ENCODE assay signal across 9 cellular contexts in the genomic region with DNA sequence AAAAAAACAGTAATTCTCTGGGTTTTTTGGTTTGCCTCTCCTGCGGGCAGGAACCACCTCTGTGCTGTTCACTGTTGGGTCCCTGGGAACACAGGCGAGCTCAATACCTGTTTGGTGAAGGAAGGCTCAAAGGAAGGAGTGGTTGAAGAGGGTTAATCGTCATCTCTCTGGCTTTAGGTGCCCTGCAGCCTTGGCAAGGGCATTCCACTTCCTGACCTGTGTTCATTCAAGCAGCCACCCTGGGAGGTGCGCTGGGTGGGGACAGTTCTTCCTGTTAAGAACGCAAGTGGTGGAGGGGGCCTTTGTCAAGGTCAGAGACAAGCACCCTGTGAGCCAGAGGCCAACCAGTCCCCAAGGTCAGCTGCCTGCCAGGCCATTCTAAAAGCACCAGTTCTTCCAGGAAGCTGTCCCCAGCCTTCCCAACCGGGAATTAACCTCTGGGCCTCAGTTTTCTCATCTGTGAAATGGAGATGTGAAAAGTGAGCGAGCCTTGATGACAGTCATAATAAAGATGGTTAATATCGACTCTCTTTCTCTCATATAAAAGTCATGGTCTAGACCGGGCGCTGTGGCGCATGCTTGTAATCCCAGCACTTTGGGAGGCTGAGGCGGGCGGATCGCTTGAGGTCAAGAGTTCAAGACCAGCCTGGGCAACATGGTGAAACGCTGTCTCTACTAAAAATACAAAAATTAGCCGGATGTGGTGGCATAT. TPM values are rescaled to one million over a fixed set of nuclear protein-coding genes. Genes with fewer than 3 reads are reported as not detected.
DNase-seq lines count a peak whose midpoint lies in the region; ATAC-seq, FAIRE-seq and TF ChIP-seq lines count a peak whose summit lies in the region.
"Had no signal": no experiment of that assay in that cellular context is flagged by ENCODE, and none has a peak within 500 bp of the region (broad histone marks: within the 10 kb centered on the region; RNA-seq: fewer than 3 reads in every experiment).

No MANE protein-coding gene starts in this region.

- peak overlapping the region; percentile 67 for H3K27ac ChIP-seq in colonic mucosa
- H3K27ac ChIP-seq in pancreas: peak overlapping the region in 3 of 4 donors; percentile 1 to 18 (median 15)

- peak; percentile 14 to 53 (median 41) for ATAC-seq in pancreas
- no peak for ATAC-seq in GM21447 (IDR thresholded peaks at IDR 0.05; ENCODE audit: unreplicated experiment)

- peak overlapping the region in 1 of 2 donors; percentile 13 for H3K9ac ChIP-seq in colonic mucosa (ENCODE audit: low read depth in 2 of 2, low read length in 2 of 2)

- DNase-seq in GM12865 (ENCODE audit: low read depth): peak; percentile 80
- peak in 3 of 5 donors; percentile 33 to 73 (median 46) for DNase-seq in T-helper 1 cell
- DNase-seq in colonic mucosa: peak; percentile 61
- DNase-seq in pancreas: peak in 4 of 6 donors; percentile 51 to 65 (median 56)
- no peak for DNase-seq in NCI-H1930 (lab: John Stamatoyannopoulos, UW)
- no peak for DNase-seq in NCI-H345 (lab: John Stamatoyannopoulos, UW)
- DNase-seq in cerebellum (ENCODE audit: low spot score): no peak
- DNase-seq: NCI-H1694 treated with DMSO at 0.1 percent for 48 hours had no signal

- intact Hi-C loops in colonic mucosa (cut with DNase I): no loop called here
- intact Hi-C loops in pancreas (cut with DNase I): no loop called here

- H3K9me3 ChIP-seq in colonic mucosa (no peaks in the 10 kb centered on the region), pancreas (no peaks in the 10 kb centered on the region)

- H3K27me3 ChIP-seq in colonic mucosa: no peaks in the 10 kb centered on the region
- H3K27me3 ChIP-seq in pancreas: no peaks in the 10 kb centered on the region

- no peak for TF ChIP-seq CTCF in GM12865 (IDR thresholded peaks at IDR 0.05; ENCODE audit: insufficient read depth, low read depth, low read length, missing control alignments)
- no peak for TF ChIP-seq CTCF in colonic mucosa (IDR thresholded peaks at IDR 0.05)
- TF ChIP-seq CTCF in pancreas (IDR thresholded peaks at IDR 0.05): no peak

- WGBS in pancreas, 2 donors: 71 to 73% methylated on average over 16 of the region's 16 CpGs

- no peak overlapping the region for H3K4me3 ChIP-seq in GM12865 (ENCODE audit: low read depth, low read length)
- H3K4me3 ChIP-seq in colonic mucosa: no peak overlapping the region
- no peak overlapping the region for H3K4me3 ChIP-seq in pancreas

- H3K4me1 ChIP-seq in colonic mucosa: peaks cover 11% of the 10 kb centered on the region
- peaks cover 0 to 3% (median 0%) of the 10 kb centered on the region in 3 donors for H3K4me1 ChIP-seq in pancreas

- no peak for FAIRE-seq in pancreas (lab: Jason Lieb, UNC)

- H3K36me3 ChIP-seq in colonic mucosa (no peaks in the 10 kb centered on the region), pancreas (no peaks in the 10 kb centered on the region)

RNA-seq across cellular contexts. Expression of a gene that starts 6.3 kb away (rescaled TPM):
- total RNA-seq in colonic mucosa (10 to 100 TPM; 58.0 to 74.5 TPM), pancreas (10 to 100 TPM in 1 of 6 donors, 1 to 10 TPM in 5; 3.6 to 12.6 (median 4.9) TPM), cerebellum (16.5 TPM)
- 1 to 10 TPM; 2.8 to 5.6 TPM for polyA plus RNA-seq in pancreas

RNA-seq across cellular contexts. Expression of a gene that starts 16.6 kb away (rescaled TPM):
- total RNA-seq in colonic mucosa: 10 to 100 TPM; 20.4 to 25.4 TPM
- total RNA-seq in pancreas: 10 to 100 TPM; 10.5 to 16.3 (median 12.2) TPM
- polyA plus RNA-seq in pancreas: 10 to 100 TPM in 1 of 2 donors, 1 to 10 TPM in 1; 9.2 to 18.5 TPM
- 3.8 TPM for total RNA-seq in cerebellum

Comparison
In these comparisons a context has a peak if more than half of its experiments do, and no peak if none do; other contexts are left out.
1. DNase-seq: peak in GM12865 (single experiment), T-helper 1 cell (3 of 5), colonic mucosa (single experiment) and pancreas (4 of 6); none in NCI-H1930 (0 of 2), NCI-H345 (single experiment) and cerebellum (single experiment).